In genomic region chr11:134098566-134099184, GRCh38 we compare ENCODE assay signal across 9 cellular contexts. TPM values are rescaled to one million over a fixed set of nuclear protein-coding genes. Genes with fewer than 3 reads are reported as not detected.
DNase-seq lines count a peak whose midpoint lies in the region; ATAC-seq and TF ChIP-seq lines count a peak whose summit lies in the region.
"Had no signal": no experiment of that assay in that cellular context is flagged by ENCODE, and none has a peak within 500 bp of the region (broad histone marks: within the 10 kb centered on the region; RNA-seq: fewer than 3 reads in every experiment).

No MANE protein-coding gene starts in this region.

- no peaks in the 10 kb centered on the region for H3K27me3 ChIP-seq in AG04450 (ENCODE audit: control insufficient read depth, insufficient read depth, low read length)
- no peaks in the 10 kb centered on the region for H3K27me3 ChIP-seq in NT2/D1 (ENCODE audit: insufficient read depth, insufficient read length)

- no peaks in the 10 kb centered on the region for H3K9me3 ChIP-seq in AG04450 (ENCODE audit: control insufficient read depth, insufficient read depth, low read length)
- H3K9me3 ChIP-seq in NT2/D1 (ENCODE audit: insufficient read depth, low read length) = peaks cover 4% of the 10 kb centered on the region; the same call in 1 of the 2 replicates

- H3K4me1 ChIP-seq in NT2/D1 (ENCODE audit: insufficient read depth, insufficient read length) = no peaks in the 10 kb centered on the region

- POLR2A ChIA-PET in AG04450 (lab: Yijun Ruan, JAX) = no interaction called here

- DNase-seq in AG04450 (ENCODE audit: low read depth, low spot score) = no peak
- DNase-seq in GM12865 (ENCODE audit: low read depth) = peak; percentile 34
- peak; percentile 11 for DNase-seq in NT2/D1 (ENCODE audit: low read depth, low spot score)
- no peak for DNase-seq in inferior parietal cortex (ENCODE audit: extremely low spot score)
- DNase-seq in DMS 273 treated with DMSO at 0.1 percent for 48 hours (lab: John Stamatoyannopoulos, UW) = no peak
- DNase-seq in sciatic nerve (ENCODE audit: low spot score) = no peak
- DNase-seq: activated T-cell treated with anti-CD3 and anti-CD28 coated beads, Interleukin-2, amount 50 U/mL, for 48 hours had no signal

- CTCF ChIA-PET in AG04450 (lab: Charles Lee) = interaction anchor here (0.5 kb wide), 1 partner anchor 35 kb away, joined by 4 read pairs; no protein-coding TSS in a partner anchor

- no peak overlapping the region for H3K4me3 ChIP-seq in AG04450 (ENCODE audit: low read depth, low read length)
- H3K4me3 ChIP-seq in GM12865 (ENCODE audit: low read depth, low read length) = no peak overlapping the region
- no peak overlapping the region for H3K4me3 ChIP-seq in NT2/D1 (ENCODE audit: insufficient read length, low read depth)

- no peak overlapping the region for H3K9ac ChIP-seq in NT2/D1 (ENCODE audit: insufficient read length, low read depth)

- intact Hi-C loops in sciatic nerve (cut with DNase I) = no loop called here

- no peak overlapping the region for H3K27ac ChIP-seq in AG04450 (ENCODE audit: low read depth, low read length)

- H3K36me3 ChIP-seq in NT2/D1 (ENCODE audit: insufficient read depth, insufficient read length, low read length) = no peaks in the 10 kb centered on the region

- peak; percentile 43 for ATAC-seq in esophagus mucosa
- no peak for ATAC-seq in HG03045 (IDR thresholded peaks at IDR 0.05; ENCODE audit: unreplicated experiment)
- ATAC-seq in sciatic nerve = no peak

- TF ChIP-seq CTCF in AG04450 (IDR thresholded peaks at IDR 0.05; ENCODE audit: low read depth, low read length) = 0 out of 2 replicates have a peak, but pooled peaks have one; percentile 3
- peak; percentile 29 for TF ChIP-seq CTCF in GM12865 (IDR thresholded peaks at IDR 0.05; ENCODE audit: insufficient read depth, low read depth, low read length, missing control alignments)

RNA-seq across cellular contexts. Expression of gene JAM3, which starts 29.8 kb away (rescaled TPM):
- polyA plus RNA-seq in AG04450 (2011; rRNA removed) = 66.2 and 79.6 TPM in 2 replicates
- polyA minus RNA-seq in AG04450 (2011; rRNA and poly(A)+ RNA removed) = 38.4 and 43.7 TPM in 2 replicates
- total RNA-seq in esophagus mucosa (1.7 TPM), sciatic nerve (126 TPM)

Comparison
In these comparisons a context has a peak if more than half of its experiments do, and no peak if none do; other contexts are left out.
1. DNase-seq: peak in GM12865 (single experiment) and NT2/D1 (single experiment); none in AG04450 (single experiment), inferior parietal cortex (single experiment), DMS 273 treated with DMSO at 0.1 percent for 48 hours (single experiment) and sciatic nerve (single experiment).
2. RNA of gene JAM3, which starts 29.8 kb away (total RNA-seq): 126 TPM in sciatic nerve (single experiment); 1.7 TPM in esophagus mucosa (single experiment); every median in the first group is over 10 times any median in the second.